In genomic region chr17:35141681-35142466, GRCh38 we compare ENCODE assay signal across 8 cellular contexts. TPM values are rescaled to one million over a fixed set of nuclear protein-coding genes. Genes with fewer than 3 reads are reported as not detected.
DNase-seq lines count a peak whose midpoint lies in the region; ATAC-seq and TF ChIP-seq lines count a peak whose summit lies in the region.

Gene NLE1, minus strand, starts transcription at chr17:35142303. Its CDS starts 28 bp downstream, at chr17:35142275.

- DNase-seq in HFFc6 (peak; percentile 66), NCI-H1105 treated with DMSO at 0.1 percent for 48 hours (lab: John Stamatoyannopoulos, UW) (peak; percentile 66), T-cell (peak; percentile 73 to 91 (median 84)), adipocyte (ENCODE audit: low read depth) (peak; percentile 86), heart right ventricle (peak; percentile 82 to 85), posterior cingulate gyrus (peak; percentile 74 to 97 (median 86)), transverse colon (peak; percentile 84)

- WGBS in heart right ventricle, 2 donors, result 0 to 1% methylated on average over 65 of the region's 65 CpGs
- 0 to 1% methylated on average over 11 to 50 of the region's 65 CpGs for WGBS in transverse colon (ENCODE audit: low coverage in 1 of 2), 2 donors

- ATAC-seq in T-cell (replicated peaks in 1 of 4), result peak; percentile 96 to 97 (median 96)
- ATAC-seq in heart right ventricle, result peak; percentile 87 to 95 (median 89)

- POLR2A ChIA-PET in T-cell (lab: Charles Lee), result interaction anchor here in 1 of 2 donors (0.9 kb wide), 1 partner anchor 447 kb away, joined by 4 read pairs; no protein-coding TSS in a partner anchor

- H3K27ac Mint-ChIP-seq in HFFc6, result no peak within 1 kb of the TSS; the same call in 1 of the 2 replicates
- H3K27ac Mint-ChIP-seq in T-cell, result peak within 1 kb of the TSS; percentile 69 to 88

- CTCF ChIA-PET in T-cell (lab: Charles Lee), result interaction anchor here in 1 of 2 donors (0.7 to 1.5 kb wide), 4 partner anchors 16 to 393 kb away, joined by 3 to 5 read pairs (median 4); no protein-coding TSS in a partner anchor

- H3K36me3 ChIP-seq in adipocyte (ENCODE audit: control insufficient read depth, insufficient read depth, low read length, severe bottlenecking) (peaks cover 30% of the 10 kb centered on the region), heart right ventricle (peaks cover 0 to 32% (median 24%) of the 10 kb centered on the region in 9 donors), transverse colon (no peaks in the 10 kb centered on the region)

- peak within 1 kb of the TSS; percentile 87 for H3K4me3 ChIP-seq in GM08714 (ENCODE audit: low read length)
- H3K4me3 ChIP-seq in adipocyte (ENCODE audit: low read length), result peak within 1 kb of the TSS; percentile 99
- H3K4me3 ChIP-seq in heart right ventricle, result peak within 1 kb of the TSS; percentile 69 to 100 (median 85)
- H3K4me3 ChIP-seq in transverse colon, result peak within 1 kb of the TSS; percentile 59 to 91 (median 78)

- H3K9ac ChIP-seq in adipocyte (ENCODE audit: low read length), result peak within 1 kb of the TSS; percentile 83

- H3K27ac ChIP-seq in heart right ventricle (peak within 1 kb of the TSS in 4 of 10 donors; percentile 15 to 52 (median 36)), transverse colon (peak within 1 kb of the TSS in 3 of 4 donors; percentile 35 to 63 (median 46))

- TF ChIP-seq EP300 in transverse colon (IDR thresholded peaks at IDR 0.05; ENCODE audit: low read depth), result no peak

- H3K4me3 Mint-ChIP-seq in HFFc6 (peak within 1 kb of the TSS; percentile 87), T-cell (peak within 1 kb of the TSS; percentile 71 to 84 (median 82))

- in situ Hi-C loops in transverse colon (cut with MboI; ENCODE audit: low pct_ligation_motif_present in 1 of 4, low pct_unique_long_range_greater_than_20kb in 1 of 4, low sequenced_read_pairs in 3 of 4), result loop anchor here in 1 of 4 donors (25.0 kb wide), 3 partner anchors 555 to 730 kb away; partner anchors contain the start of genes RASL10B and TMEM132E

- TF ChIP-seq POLR2A in transverse colon (IDR thresholded peaks at IDR 0.05), result peak; percentile 33

- H3K27me3 Mint-ChIP-seq in HFFc6 (ENCODE audit: insufficient read depth) (no peaks in the 10 kb centered on the region; the same call in 1 of the 2 replicates), T-cell (no peaks in the 10 kb centered on the region)

- intact Hi-C loops in heart right ventricle (cut with DNase I) (loop anchor here in 2 of 10 donors (5.0 kb wide), 1 partner anchor 100 kb away; the partner anchor contains the start of gene SLFN5 (in 2 of the 2)), posterior cingulate gyrus (cut with DNase I) (loop anchor here (10.0 kb wide), 1 partner anchor 433 kb away; the partner anchor contains the start of gene PEX12), transverse colon (cut with DNase I; ENCODE audit: low total_unique reads) (no loop called here)

- H3K9me3 Mint-ChIP-seq in HFFc6, result no peaks in the 10 kb centered on the region
- H3K9me3 Mint-ChIP-seq in T-cell, result no peaks in the 10 kb centered on the region

- peak; percentile 94 for TF ChIP-seq CTCF in HFFc6 (IDR thresholded peaks at IDR 0.05)
- TF ChIP-seq CTCF in heart right ventricle (IDR thresholded peaks at IDR 0.05), result peak; percentile 88 to 98 (median 96)
- TF ChIP-seq CTCF in transverse colon (IDR thresholded peaks at IDR 0.05), result peak; percentile 81 to 96 (median 94)

- H3K4me1 ChIP-seq in adipocyte (ENCODE audit: control insufficient read depth, insufficient read depth, low read length) (peaks cover 7% of the 10 kb centered on the region), heart right ventricle (peaks cover 1 to 29% (median 19%) of the 10 kb centered on the region in 9 donors), transverse colon (peaks cover 0 to 18% (median 13%) of the 10 kb centered on the region in 4 donors)

- H3K4me1 Mint-ChIP-seq in HFFc6 (ENCODE audit: low read depth) (peaks cover 6% of the 10 kb centered on the region; the same call in 1 of the 2 replicates), T-cell (peaks cover 18 to 24% (median 19%) of the 10 kb centered on the region in 3 donors)

- H3K36me3 Mint-ChIP-seq in HFFc6 (ENCODE audit: low read depth), result peaks cover 7% of the 10 kb centered on the region; the same call in 1 of the 2 replicates
- H3K36me3 Mint-ChIP-seq in T-cell, result peaks cover 13% of the 10 kb centered on the region

- peaks cover 4% of the 10 kb centered on the region for H3K27me3 ChIP-seq in adipocyte (replicated peaks; ENCODE audit: control insufficient read depth, insufficient read depth, low read length)
- no peaks in the 10 kb centered on the region for H3K27me3 ChIP-seq in heart right ventricle
- H3K27me3 ChIP-seq in transverse colon, result no peaks in the 10 kb centered on the region

- no peaks in the 10 kb centered on the region for H3K9me3 ChIP-seq in adipocyte (ENCODE audit: control insufficient read depth, low read length)
- H3K9me3 ChIP-seq in heart right ventricle, result no peaks in the 10 kb centered on the region
- no peaks in the 10 kb centered on the region for H3K9me3 ChIP-seq in transverse colon

RNA-seq across cellular contexts. Expression of gene NLE1, which starts in this region (rescaled TPM):
- total RNA-seq in HFFc6 (2021; fragmentation: NEBNext Ultra II Directional; extraction: Animal tissue kit (Norgen Biotek cat#: 25700)), result 10 to 100 TPM; 15.2 to 21.0 (median 18.5) TPM
- total RNA-seq in T-cell (10 to 100 TPM; 12.3 to 29.1 (median 17.8) TPM), heart right ventricle (1 to 10 TPM; 2.7 to 5.1 (median 4.2) TPM), transverse colon (10 to 100 TPM in 1 of 4 donors, 1 to 10 TPM in 3; 4.0 to 13.2 (median 6.9) TPM)
- 1 to 10 TPM; 1.8 to 7.5 TPM for polyA plus RNA-seq in heart right ventricle
